In genomic region chr5:54691644-54692043, GRCh38 we compare ENCODE assay signal across 20 cellular contexts.
"Had no signal": no experiment of that assay in that cellular context is flagged by ENCODE, and none has a peak within 500 bp of the region (broad histone marks: within the 10 kb centered on the region; RNA-seq: fewer than 3 reads in every experiment).

No MANE protein-coding gene starts in this region.

- H3K4me1 ChIP-seq: foreskin keratinocyte, prostate gland had no signal

- ATAC-seq: activated CD4-positive, alpha-beta T cell treated with anti-CD3 and anti-CD28 coated beads for 36 hours; activated naive CD4-positive, alpha-beta T cell treated with anti-CD3 and anti-CD28 coated beads, Interleukin-2, amount 50 U/mL, for 72 hours; activated T-cell treated with anti-CD3 and anti-CD28 coated beads, Interleukin-2, amount 50 U/mL, for 4 hours; foreskin keratinocyte; right cardiac atrium; T-cell had no signal

- H3K27me3 ChIP-seq: foreskin keratinocyte, suprapubic skin, upper lobe of left lung had no signal

- H3K4me3 Mint-ChIP-seq: activated CD4-positive, alpha-beta memory T cell treated with anti-CD3 and anti-CD28 coated beads, Interleukin-2, amount 10 ng/mL, durations not matched to agents 7 days and 5 days; activated CD4-positive, alpha-beta T cell treated with anti-CD3 and anti-CD28 coated beads for 36 hours; activated T-cell treated with anti-CD3 and anti-CD28 coated beads, Interleukin-2, amount 50 U/mL, for 4 hours; brain; stimulated activated naive CD8-positive, alpha-beta T cell treated with anti-CD3 and anti-CD28 coated beads, Interleukin-15, Interleukin-2, amounts not matched to agents 100 ng/mL and 50 ng/mL, for 24 hours; T-cell had no signal

- H3K9me3 ChIP-seq: prostate gland, suprapubic skin, upper lobe of left lung had no signal

- H3K36me3 ChIP-seq: prostate gland, suprapubic skin, upper lobe of left lung had no signal

- H3K27ac ChIP-seq: foreskin keratinocyte, prostate gland, skin epidermis, suprapubic skin, upper lobe of left lung, VCaP had no signal

- H3K4me3 ChIP-seq: prostate gland, skin epidermis, suprapubic skin, upper lobe of left lung had no signal

- H3K27me3 Mint-ChIP-seq: activated CD4-positive, alpha-beta T cell treated with anti-CD3 and anti-CD28 coated beads for 36 hours; brain; stimulated activated naive CD8-positive, alpha-beta T cell treated with anti-CD3 and anti-CD28 coated beads, Interleukin-15, Interleukin-2, amounts not matched to agents 100 ng/mL and 50 ng/mL, for 24 hours; T-cell had no signal

- H3K36me3 Mint-ChIP-seq: brain, T-cell had no signal

- H3K27ac Mint-ChIP-seq: activated CD4-positive, alpha-beta memory T cell treated with anti-CD3 and anti-CD28 coated beads, Interleukin-2, amount 10 ng/mL, durations not matched to agents 7 days and 5 days; activated CD4-positive, alpha-beta T cell treated with anti-CD3 and anti-CD28 coated beads for 36 hours; activated naive CD4-positive, alpha-beta T cell treated with anti-CD3 and anti-CD28 coated beads, Interleukin-2, amount 50 U/mL, for 72 hours; brain; stimulated activated naive CD8-positive, alpha-beta T cell treated with anti-CD3 and anti-CD28 coated beads, Interleukin-15, Interleukin-2, amounts not matched to agents 100 ng/mL and 50 ng/mL, for 24 hours; T-cell had no signal

- H3K4me1 Mint-ChIP-seq: activated CD4-positive, alpha-beta T cell treated with anti-CD3 and anti-CD28 coated beads for 36 hours had no signal

- DNase-seq: activated CD4-positive, alpha-beta memory T cell treated with anti-CD3 and anti-CD28 coated beads, Interleukin-2, amount 10 ng/mL, durations not matched to agents 7 days and 5 days; activated CD4-positive, alpha-beta T cell treated with anti-CD3 and anti-CD28 coated beads for 36 hours; activated effector memory CD4-positive, alpha-beta T cell treated with Interleukin-2 at 50 U/mL for 16 hours; activated T-cell treated with anti-CD3 and anti-CD28 coated beads, Interleukin-2, amount 50 U/mL, for 4 hours; central memory CD4-positive, alpha-beta T cell; effector memory CD4-positive, alpha-beta T cell; foreskin keratinocyte; right cardiac atrium; stimulated activated CD4-positive, alpha-beta T cell treated with anti-CD3 and anti-CD28 coated beads, Interleukin-15, amount 100 ng/mL, for 24 hours; stimulated activated CD4-positive, alpha-beta T cell treated with anti-CD3 and anti-CD28 coated beads, Interleukin-4, amount 100 ng/mL, for 24 hours; T-cell; T-helper 9 cell; upper lobe of left lung had no signal
